In the genomic region with DNA sequence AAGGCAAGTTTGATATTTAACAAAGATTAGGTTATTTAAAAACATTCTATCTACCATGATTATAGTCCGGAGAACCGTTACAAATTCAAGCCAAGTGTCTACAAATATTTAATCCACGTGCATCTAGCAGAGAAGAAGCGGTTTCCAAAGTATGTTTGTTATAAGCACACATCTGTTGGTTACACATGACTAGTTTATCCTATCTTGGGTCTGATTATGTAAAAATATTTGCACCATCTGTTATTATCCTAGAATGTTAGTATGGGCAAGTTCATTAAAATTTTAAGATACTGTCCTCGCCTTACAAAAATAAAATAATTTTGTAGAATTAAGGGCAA, we compare ENCODE assay signal across 28 cellular contexts.
"Had no signal": no experiment of that assay in that cellular context is flagged by ENCODE, and none has a peak within 500 bp of the region (broad histone marks: within the 10 kb centered on the region; RNA-seq: fewer than 3 reads in every experiment).

No MANE protein-coding gene starts in this region.

- H3K9me3 ChIP-seq: body of pancreas, esophagus squamous epithelium had no signal

- H3K4me1 Mint-ChIP-seq: activated CD4-positive, alpha-beta memory T cell treated with anti-CD3 and anti-CD28 coated beads, Interleukin-2, amount 10 ng/mL, durations not matched to agents 7 days and 5 days; activated CD4-positive, alpha-beta T cell treated with anti-CD3 and anti-CD28 coated beads, Interleukin-2, amount 10 ng/mL, durations not matched to agents 7 days and 5 days; activated T-helper 17 cell treated with anti-CD3 and anti-CD28 coated beads, Interleukin-2, amount 50 U/mL, for 72 hours; WTC11 had no signal

- H3K27me3 ChIP-seq: body of pancreas, esophagus squamous epithelium had no signal

- H3K27ac Mint-ChIP-seq: activated CD4-positive, alpha-beta memory T cell treated with anti-CD3 and anti-CD28 coated beads, Interleukin-2, amount 10 ng/mL, durations not matched to agents 7 days and 5 days; activated CD4-positive, alpha-beta T cell treated with anti-CD3 and anti-CD28 coated beads, Interleukin-2, amount 10 ng/mL, durations not matched to agents 7 days and 5 days; activated naive CD8-positive, alpha-beta T cell; activated T-helper 17 cell treated with anti-CD3 and anti-CD28 coated beads, Interleukin-2, amount 50 U/mL, for 72 hours; effector memory CD8-positive, alpha-beta T cell; WTC11 had no signal

- H3K4me1 ChIP-seq: body of pancreas, esophagus squamous epithelium had no signal

- H3K9me3 Mint-ChIP-seq: WTC11 had no signal

- H3K27ac ChIP-seq: body of pancreas, epithelial cell of prostate, esophagus squamous epithelium, VCaP had no signal

- ATAC-seq: activated T-cell treated with anti-CD3 and anti-CD28 coated beads, Interleukin-2, amount 50 U/mL, for 4 hours; activated T-helper 17 cell treated with anti-CD3 and anti-CD28 coated beads, Interleukin-2, amount 50 U/mL, for 72 hours; body of pancreas; effector memory CD8-positive, alpha-beta T cell; WTC11 had no signal

- H3K36me3 ChIP-seq: esophagus squamous epithelium had no signal

- H3K4me3 ChIP-seq: body of pancreas, esophagus squamous epithelium had no signal

- H3K36me3 Mint-ChIP-seq: activated naive CD8-positive, alpha-beta T cell; WTC11 had no signal

- DNase-seq: activated CD4-positive, alpha-beta memory T cell treated with anti-CD3 and anti-CD28 coated beads, Interleukin-2, amount 10 ng/mL, durations not matched to agents 7 days and 5 days; activated CD4-positive, alpha-beta T cell treated with anti-CD3 and anti-CD28 coated beads for 1 hour; activated CD4-positive, alpha-beta T cell treated with anti-CD3 and anti-CD28 coated beads for 4 hours; activated CD4-positive, alpha-beta T cell treated with anti-CD3 and anti-CD28 coated beads, Interleukin-2, amount 10 ng/mL, durations not matched to agents 7 days and 5 days; activated CD4-positive, alpha-beta T cell treated with anti-CD3 and anti-CD28 coated beads, Interleukin-2, amount 50 U/mL, for 4 hours; activated CD8-positive, alpha-beta memory T cell treated with anti-CD3 and anti-CD28 coated beads for 24 hours; activated effector memory CD4-positive, alpha-beta T cell treated with Interleukin-2 at 50 U/mL for 16 hours; activated gamma-delta T cell treated with Interleukin-2 at 50 U/mL for 16 hours; activated naive CD4-positive, alpha-beta T cell treated with anti-CD3 and anti-CD28 coated beads, Interleukin-2, amount 50 U/mL, for 16 hours; activated naive CD4-positive, alpha-beta T cell treated with Interleukin-2 at 50 U/mL for 16 hours; activated T-cell treated with anti-CD3 and anti-CD28 coated beads, Interleukin-2, amount 50 U/mL, for 4 hours; amniotic stem cell; anterior cingulate cortex; body of pancreas; caudate nucleus; cortex of kidney; dermis blood vessel endothelial cell; effector CD4-positive, alpha-beta T cell; effector memory CD8-positive, alpha-beta T cell; esophagus squamous epithelium; head of caudate nucleus; hippocampal formation; T-helper 9 cell had no signal

- H3K4me3 Mint-ChIP-seq: activated CD4-positive, alpha-beta memory T cell treated with anti-CD3 and anti-CD28 coated beads, Interleukin-2, amount 10 ng/mL, durations not matched to agents 7 days and 5 days; activated CD4-positive, alpha-beta T cell treated with anti-CD3 and anti-CD28 coated beads, Interleukin-2, amount 10 ng/mL, durations not matched to agents 7 days and 5 days; activated naive CD8-positive, alpha-beta T cell; activated T-cell treated with anti-CD3 and anti-CD28 coated beads, Interleukin-2, amount 50 U/mL, for 4 hours; activated T-helper 17 cell treated with anti-CD3 and anti-CD28 coated beads, Interleukin-2, amount 50 U/mL, for 72 hours; effector memory CD8-positive, alpha-beta T cell; WTC11 had no signal

- H3K27me3 Mint-ChIP-seq: activated CD4-positive, alpha-beta memory T cell treated with anti-CD3 and anti-CD28 coated beads, Interleukin-2, amount 10 ng/mL, durations not matched to agents 7 days and 5 days; activated CD4-positive, alpha-beta T cell treated with anti-CD3 and anti-CD28 coated beads, Interleukin-2, amount 10 ng/mL, durations not matched to agents 7 days and 5 days; activated naive CD8-positive, alpha-beta T cell; activated T-helper 17 cell treated with anti-CD3 and anti-CD28 coated beads, Interleukin-2, amount 50 U/mL, for 72 hours; effector memory CD8-positive, alpha-beta T cell had no signal
